ENCODE assay signal across 8 cellular contexts in genomic region chr9:85741875-85742629, GRCh38. TPM values are rescaled to one million over a fixed set of nuclear protein-coding genes. Genes with fewer than 3 reads are reported as not detected.
DNase-seq lines count a peak whose midpoint lies in the region; TF ChIP-seq lines count a peak whose summit lies in the region.

Gene AGTPBP1, minus strand, starts transcription at chr9:85741954. Its CDS starts 29,421 bp downstream, at chr9:85712533.

- H3K79me2 ChIP-seq in H9 (ENCODE audit: insufficient read depth, low read length) (peaks cover 12% of the 10 kb centered on the region; the same call in 1 of the 2 replicates), neural progenitor cell (ENCODE audit: low read depth) (peaks cover 42% of the 10 kb centered on the region)

- H4K5ac ChIP-seq in H9 (ENCODE audit: insufficient read length, low read depth, low read length), result no peak within 1 kb of the TSS

- H2BK5ac ChIP-seq in H9 (ENCODE audit: insufficient read length, low read length), result no peak within 1 kb of the TSS

- WGBS in H9 (ENCODE audit: extremely low coverage, insufficient read length, low lambda C conversion rate), result no CpG with 5 or more reads among the region's 78 CpGs

- no peak within 1 kb of the TSS for H4K8ac ChIP-seq in H9 (replicated peaks; ENCODE audit: insufficient read length, low read depth, low read length)

- TF ChIP-seq CTCF in H9 (conservative IDR thresholded peaks at IDR 0.05) (no peak), fibroblast of villous mesenchyme (IDR thresholded peaks at IDR 0.05; ENCODE audit: insufficient read depth, low read depth, low read length) (peak; percentile 1), neural progenitor cell (IDR thresholded peaks at IDR 0.05) (no peak)

- H3K27ac Mint-ChIP-seq in H9 (peak within 1 kb of the TSS; percentile 93 to 97 (median 96)), neural progenitor cell (peak within 1 kb of the TSS; percentile 95)

- no peaks in the 10 kb centered on the region for H3K36me3 ChIP-seq in MG63
- H3K36me3 ChIP-seq in neural progenitor cell, result no peaks in the 10 kb centered on the region
- H3K36me3 ChIP-seq in stomach smooth muscle (ENCODE audit: control insufficient read depth in 2 of 2, insufficient read depth in 2 of 2, low read length in 2 of 2), result no peaks in the 10 kb centered on the region

- H2AFZ ChIP-seq in H9 (ENCODE audit: low read length), result no peak within 1 kb of the TSS
- H2AFZ ChIP-seq in neural progenitor cell (replicated peaks), result peak within 1 kb of the TSS; percentile 70

- peak within 1 kb of the TSS; percentile 88 for H3K9ac ChIP-seq in H9 (ENCODE audit: extremely low read depth, insufficient read length, low read length)
- H3K9ac ChIP-seq in neural progenitor cell, result peak within 1 kb of the TSS; percentile 45
- peak within 1 kb of the TSS; percentile 78 to 83 for H3K9ac ChIP-seq in stomach smooth muscle (ENCODE audit: low read length in 2 of 2)

- H3T11ph ChIP-seq in H9 (ENCODE audit: low read length), result no peak within 1 kb of the TSS

- H3K4me2 ChIP-seq in H9 (ENCODE audit: insufficient read depth, insufficient read length, low read length) (peak within 1 kb of the TSS; percentile 95), neural progenitor cell (peak within 1 kb of the TSS; percentile 86)

- H3K79me1 ChIP-seq in H9 (ENCODE audit: insufficient read depth, low read depth, low read length, poor library complexity, severe bottlenecking), result no peaks in the 10 kb centered on the region

- H3K4me1 Mint-ChIP-seq in H9 (peaks cover 40 to 43% of the 10 kb centered on the region in 2 experiments), neural progenitor cell (peaks cover 34% of the 10 kb centered on the region)

- no peaks in the 10 kb centered on the region for H3K9me3 ChIP-seq in H9 (ENCODE audit: control insufficient read depth, low read depth, low read length)
- no peaks in the 10 kb centered on the region for H3K9me3 ChIP-seq in MG63
- no peaks in the 10 kb centered on the region for H3K9me3 ChIP-seq in neural progenitor cell (ENCODE audit: low read depth)
- no peaks in the 10 kb centered on the region for H3K9me3 ChIP-seq in stomach smooth muscle (ENCODE audit: control insufficient read depth in 2 of 2, low read length in 2 of 2)

- no peaks in the 10 kb centered on the region for H3K4me1 ChIP-seq in H9 (ENCODE audit: insufficient read depth, low read length)
- peaks cover 39% of the 10 kb centered on the region for H3K4me1 ChIP-seq in neural progenitor cell
- H3K4me1 ChIP-seq in stomach smooth muscle (ENCODE audit: control insufficient read depth, insufficient read depth, low read length), result peaks cover 5% of the 10 kb centered on the region

- peaks cover 31% of the 10 kb centered on the region for H3F3A ChIP-seq in neural progenitor cell (ENCODE audit: low read depth)

- no peak within 1 kb of the TSS for H3K56ac ChIP-seq in H9 (ENCODE audit: insufficient read length, low read depth, low read length)

- H2BK12ac ChIP-seq in H9 (ENCODE audit: insufficient read length, low read depth, low read length), result no peak within 1 kb of the TSS

- no peaks in the 10 kb centered on the region for H3K27me3 ChIP-seq in H9 (ENCODE audit: insufficient read depth, low read length)
- H3K27me3 ChIP-seq in MG63, result no peaks in the 10 kb centered on the region; the same call in 1 of the 2 replicates
- no peaks in the 10 kb centered on the region for H3K27me3 ChIP-seq in neural progenitor cell
- H3K27me3 ChIP-seq in stomach smooth muscle (ENCODE audit: control insufficient read depth in 1 of 2, insufficient read depth in 2 of 2, low read length in 2 of 2), result peaks cover 2 to 5% of the 10 kb centered on the region in 2 donors

- H2BK15ac ChIP-seq in H9 (ENCODE audit: low read depth, low read length), result no peak within 1 kb of the TSS

- H4K20me1 ChIP-seq in H9 (ENCODE audit: control insufficient read depth, insufficient read depth, insufficient read length) (no peaks in the 10 kb centered on the region), neural progenitor cell (ENCODE audit: low read depth) (peaks cover 40% of the 10 kb centered on the region)

- peaks cover 4% of the 10 kb centered on the region for H3K23me2 ChIP-seq in H9 (ENCODE audit: insufficient read length, low read depth, low read length, poor library complexity, severe bottlenecking)

- H3K4me3 ChIP-seq in MG63 (peak within 1 kb of the TSS; percentile 97), fibroblast of villous mesenchyme (ENCODE audit: low read depth, low read length) (peak within 1 kb of the TSS; percentile 71), neural progenitor cell (peak within 1 kb of the TSS; percentile 84), stomach smooth muscle (ENCODE audit: low read length in 2 of 2) (peak within 1 kb of the TSS; percentile 80 to 96)

- H2BK20ac ChIP-seq in H9 (ENCODE audit: low read depth, low read length, poor library complexity, severe bottlenecking), result no peak within 1 kb of the TSS

- H3K9me3 Mint-ChIP-seq in H9 (no peaks in the 10 kb centered on the region), neural progenitor cell (no peaks in the 10 kb centered on the region)

- no peak within 1 kb of the TSS for H3K4ac ChIP-seq in H9 (ENCODE audit: low read depth, low read length)

- peak within 1 kb of the TSS; percentile 92 for H3K18ac ChIP-seq in H9 (ENCODE audit: insufficient read length, low read depth, low read length)

- H3K27me3 Mint-ChIP-seq in H9 (ENCODE audit: low read depth), result no peaks in the 10 kb centered on the region
- no peaks in the 10 kb centered on the region for H3K27me3 Mint-ChIP-seq in neural progenitor cell (ENCODE audit: insufficient read depth, low read depth)

- peak; percentile 91 for DNase-seq in ELR (ENCODE audit: low read depth)
- DNase-seq in H9, result peak; percentile 96
- peak; percentile 89 for DNase-seq in MG63
- peak; percentile 76 for DNase-seq in SIG-M5 (lab: John Stamatoyannopoulos, UW)
- DNase-seq in activated gamma-delta T cell (lab: John Stamatoyannopoulos, UW), result peak; percentile 98
- DNase-seq in fibroblast of villous mesenchyme (ENCODE audit: low read depth), result peak; percentile 87
- DNase-seq in neural progenitor cell (ENCODE audit: low spot score), result peak; percentile 98

- H3K4me3 Mint-ChIP-seq in H9 (peak within 1 kb of the TSS; percentile 83 to 93), neural progenitor cell (peak within 1 kb of the TSS; percentile 97)

- no peak within 1 kb of the TSS for H2BK120ac ChIP-seq in H9 (ENCODE audit: low read depth, low read length, poor library complexity, severe bottlenecking)

- no peak within 1 kb of the TSS for H4K91ac ChIP-seq in H9 (ENCODE audit: insufficient read length, low read depth, low read length)

- H3K27ac ChIP-seq in H9 (ENCODE audit: insufficient read length, low read depth, low read length) (peak within 1 kb of the TSS; percentile 12), neural progenitor cell (peak within 1 kb of the TSS; percentile 89), stomach smooth muscle (ENCODE audit: low read length) (peak within 1 kb of the TSS; percentile 46)

- no peaks in the 10 kb centered on the region; a peak in 1 of 7 replicates for H3K36me3 Mint-ChIP-seq in H9 (ENCODE audit: insufficient read depth in 1 of 3, low read depth in 3 of 3)
- H3K36me3 Mint-ChIP-seq in neural progenitor cell, result no peaks in the 10 kb centered on the region

- peak within 1 kb of the TSS; percentile 90 for H3K14ac ChIP-seq in H9 (ENCODE audit: insufficient read depth, low read length)

- H2AK5ac ChIP-seq in H9 (ENCODE audit: insufficient read length, low read length), result no peak within 1 kb of the TSS

- H3K23ac ChIP-seq in H9 (ENCODE audit: insufficient read length, low read depth, low read length), result no peak within 1 kb of the TSS

RNA-seq across cellular contexts. Expression of gene AGTPBP1, which starts in this region (rescaled TPM):
- total RNA-seq in H9 (2021), result 53.1 and 53.3 TPM in 2 replicates
- 13.0 and 22.5 TPM in 2 replicates for total RNA-seq in MG63 (2014; rRNA removed; shearing (Covaris generic); ENCODE audit: low replicate concordance)
- 5.5 and 6.9 TPM in 2 replicates for total RNA-seq in fibroblast of villous mesenchyme
- total RNA-seq in neural progenitor cell (ENCODE audit: low replicate concordance), result 81.5 and 122 TPM in 2 replicates

Comparison
In these comparisons a context has a peak if more than half of its experiments do, and no peak if none do; other contexts are left out.
1. Peak in every context shown above with its lines: DNase-seq, H3K4me3 ChIP-seq and H3K27ac ChIP-seq.
2. H3K27ac ChIP-seq: peak in every context shown above with its lines; median percentile 89 in neural progenitor cell; 46 in stomach smooth muscle; 12 in H9.